8 cellular contexts compared by ENCODE assay signal in the genomic region with DNA sequence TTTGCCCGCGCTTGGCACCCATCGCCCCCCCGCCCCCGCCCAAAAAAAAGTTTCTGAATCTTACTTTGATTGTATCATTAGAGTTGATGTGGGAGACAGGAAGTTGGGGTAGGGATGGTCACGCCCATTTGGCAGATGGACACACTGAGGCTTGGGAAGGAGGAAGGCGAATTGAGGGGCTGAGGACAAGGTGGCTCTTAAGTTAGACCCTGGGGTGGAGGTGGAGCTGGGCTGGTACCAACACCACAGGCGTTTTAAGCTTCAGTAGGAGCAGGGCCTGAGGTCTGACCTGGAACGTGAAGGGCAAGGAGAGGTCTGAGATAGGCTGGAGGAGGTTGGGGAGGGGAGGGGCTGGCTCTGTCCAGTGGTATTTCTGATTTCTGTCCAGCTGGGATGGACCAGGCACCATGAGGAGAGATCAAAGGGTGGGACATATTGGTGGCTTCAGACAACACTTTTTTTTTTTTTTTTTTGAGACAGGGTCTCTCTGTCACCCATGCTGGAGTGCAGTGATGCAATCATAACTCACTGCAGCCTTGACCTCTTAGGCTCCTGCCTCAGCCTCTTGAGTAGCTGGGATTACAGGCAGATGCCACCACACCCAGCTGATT. TPM values are rescaled to one million over a fixed set of nuclear protein-coding genes. Genes with fewer than 3 reads are reported as not detected.
DNase-seq lines count a peak whose midpoint lies in the region; ATAC-seq and TF ChIP-seq lines count a peak whose summit lies in the region.

No MANE protein-coding gene starts in this region.

- H3K79me1 ChIP-seq in trophoblast cell (ENCODE audit: low read length), result peaks cover 38% of the 10 kb centered on the region

- H3K18ac ChIP-seq in trophoblast cell (ENCODE audit: low read length), result peak overlapping the region; percentile 95

- peak overlapping the region; percentile 81 for H4K12ac ChIP-seq in trophoblast cell (ENCODE audit: low read depth, low read length)

- H2AK5ac ChIP-seq in trophoblast cell (ENCODE audit: low read length), result peak overlapping the region; percentile 49

- H3K9me3 ChIP-seq in endocrine pancreas (ENCODE audit: control insufficient read depth, low read length), result no peaks in the 10 kb centered on the region
- peaks cover 4% of the 10 kb centered on the region for H3K9me3 ChIP-seq in trophoblast cell (ENCODE audit: insufficient read depth, low read depth, low read length)

- H3K27me3 ChIP-seq in endocrine pancreas (ENCODE audit: control insufficient read depth, insufficient read depth, low read length), result no peaks in the 10 kb centered on the region
- no peaks in the 10 kb centered on the region for H3K27me3 ChIP-seq in trophoblast cell (ENCODE audit: insufficient read depth, low read length)

- H3K14ac ChIP-seq in trophoblast cell (ENCODE audit: low read length), result peak overlapping the region; percentile 93

- H2BK5ac ChIP-seq in trophoblast cell (ENCODE audit: low read depth, low read length, poor library complexity), result peak overlapping the region; percentile 95

- H3K27ac ChIP-seq in trophoblast cell (ENCODE audit: low read depth, low read length), result peak overlapping the region; percentile 77

- DNase-seq in GM12865 (ENCODE audit: low read depth), result no peak
- DNase-seq in NCI-H774 (lab: John Stamatoyannopoulos, UW), result peak; percentile 38
- DNase-seq in trophoblast cell, result peak in 1 of 2 donors; percentile 52
- DNase-seq in COLO829 (ENCODE audit: low spot score), result no peak
- DNase-seq in NCI-H2227 (lab: John Stamatoyannopoulos, UW; ENCODE audit: unreplicated experiment), result no peak
- DNase-seq in NCI-H1417 (lab: John Stamatoyannopoulos, UW), result no peak

- peak overlapping the region; percentile 3 for H2BK120ac ChIP-seq in trophoblast cell (ENCODE audit: insufficient read depth, low read length, poor library complexity)

- no peak for TF ChIP-seq CTCF in GM12865 (IDR thresholded peaks at IDR 0.05; ENCODE audit: insufficient read depth, low read depth, low read length, missing control alignments)

- ATAC-seq in GM21786 (IDR thresholded peaks at IDR 0.05; ENCODE audit: unreplicated experiment), result no peak

- H4K8ac ChIP-seq in trophoblast cell (ENCODE audit: low read depth, low read length), result peak overlapping the region; percentile 95

- H3K9ac ChIP-seq in endocrine pancreas (ENCODE audit: control insufficient read depth, insufficient read depth, low read length) (peak overlapping the region; percentile 68), trophoblast cell (ENCODE audit: low read length) (no peak overlapping the region)

- H3K4ac ChIP-seq in trophoblast cell (ENCODE audit: low read depth, low read length), result peak overlapping the region; percentile 84

- peak overlapping the region; percentile 70 for H3K4me2 ChIP-seq in trophoblast cell (ENCODE audit: low read length)

- no CpG with 5 or more reads among the region's 9 CpGs for WGBS in trophoblast cell (ENCODE audit: extremely low coverage, insufficient coverage, insufficient read length)

- H3K23ac ChIP-seq in trophoblast cell (ENCODE audit: low read length), result no peak overlapping the region

- no peaks in the 10 kb centered on the region for H3K36me3 ChIP-seq in endocrine pancreas (ENCODE audit: control insufficient read depth, insufficient read depth, low read length)
- H3K36me3 ChIP-seq in trophoblast cell (ENCODE audit: control insufficient read depth in 1 of 2, insufficient read depth in 2 of 2, low read length in 2 of 2), result peaks cover 7% of the 10 kb centered on the region in 2 experiments

- H3K79me2 ChIP-seq in trophoblast cell (ENCODE audit: control insufficient read depth, insufficient read depth, low read length, poor library complexity), result peaks cover 21% of the 10 kb centered on the region

- H4K91ac ChIP-seq in trophoblast cell (ENCODE audit: low read depth, low read length), result peak overlapping the region; percentile 94

- H2BK12ac ChIP-seq in trophoblast cell (ENCODE audit: low read length), result no peak overlapping the region

- H3K4me1 ChIP-seq in endocrine pancreas (ENCODE audit: control insufficient read depth, insufficient read depth, low read length), result no peaks in the 10 kb centered on the region
- H3K4me1 ChIP-seq in trophoblast cell (ENCODE audit: control insufficient read depth in 1 of 2, insufficient read depth in 2 of 2, low read length in 2 of 2), result peaks cover 18 to 28% of the 10 kb centered on the region in 2 experiments

- H2AFZ ChIP-seq in trophoblast cell (ENCODE audit: insufficient read depth, low read length, poor library complexity), result peak overlapping the region; percentile 90

- H3K4me3 ChIP-seq in GM12865 (ENCODE audit: low read depth, low read length), result peak overlapping the region; percentile 51
- H3K4me3 ChIP-seq in endocrine pancreas (ENCODE audit: control insufficient read depth, insufficient read depth, low read length), result no peak overlapping the region
- H3K4me3 ChIP-seq in trophoblast cell (ENCODE audit: low read depth, low read length), result peak overlapping the region; percentile 81

RNA-seq across cellular contexts. Expression of a gene that starts 0.8 kb away (rescaled TPM):
- 19.4 and 20.9 TPM in 2 replicates for polyA plus RNA-seq in trophoblast cell (2013)

RNA-seq across cellular contexts. Expression of a gene that starts 33.2 kb away (rescaled TPM):
- 138 and 148 TPM in 2 replicates for polyA plus RNA-seq in trophoblast cell (2013)

RNA-seq across cellular contexts. Expression of a gene that starts 34.9 kb away (rescaled TPM):
- 53.4 and 53.7 TPM in 2 replicates for polyA plus RNA-seq in trophoblast cell (2013)

RNA-seq across cellular contexts. Expression of a gene that starts 42.2 kb away (rescaled TPM):
- polyA plus RNA-seq in trophoblast cell (2013), result 17.9 and 19.2 TPM in 2 replicates
